14 cellular contexts compared by ENCODE assay signal in genomic region chr20:48571945-48572589, GRCh38.
"Had no signal": no experiment of that assay in that cellular context is flagged by ENCODE, and none has a peak within 500 bp of the region (broad histone marks: within the 10 kb centered on the region; RNA-seq: fewer than 3 reads in every experiment).

No MANE protein-coding gene starts in this region.

- H3K27me3 ChIP-seq: adrenal gland, tibial nerve had no signal

- DNase-seq: activated CD4-positive, alpha-beta memory T cell treated with anti-CD3 and anti-CD28 coated beads, Interleukin-2, amount 10 ng/mL, durations not matched to agents 7 days and 5 days; activated CD4-positive, alpha-beta T cell treated with anti-CD3 and anti-CD28 coated beads for 4 hours; activated effector memory CD4-positive, alpha-beta T cell treated with anti-CD3 and anti-CD28 coated beads, Interleukin-2, amount 50 U/mL, for 16 hours; activated T-cell treated with anti-CD3 and anti-CD28 coated beads, Interleukin-2, amount 50 U/mL, for 4 hours; dorsolateral prefrontal cortex; hippocampal formation; stimulated activated CD4-positive, alpha-beta T cell treated with anti-CD3 and anti-CD28 coated beads, Interleukin-15, amount 100 ng/mL, for 24 hours; stimulated activated CD4-positive, alpha-beta T cell treated with anti-CD3 and anti-CD28 coated beads, Interleukin-4, amount 100 ng/mL, for 1 hour; stimulated activated naive B cell treated with anti-CD40 and anti-IgM and Interleukin-4, amounts not matched to agents 10 μg/mL and 1 μg/mL and 100 μg/mL, for 72 hours; substantia nigra; T-helper 2 cell had no signal

- H3K4me3 ChIP-seq: adrenal gland, dorsolateral prefrontal cortex, tibial nerve had no signal

- H3K9me3 ChIP-seq: adrenal gland, tibial nerve had no signal

- H3K4me1 ChIP-seq: adrenal gland had no signal

- H3K36me3 ChIP-seq: adrenal gland, tibial nerve had no signal

- H3K27ac ChIP-seq: adrenal gland, dorsolateral prefrontal cortex had no signal

- ATAC-seq: activated T-cell treated with anti-CD3 and anti-CD28 coated beads, Interleukin-2, amount 50 U/mL, for 4 hours; stimulated activated naive B cell treated with anti-CD40 and anti-IgM and Interleukin-4, amounts not matched to agents 10 μg/mL and 1 μg/mL and 100 μg/mL, for 72 hours; WTC11 had no signal
